8 cellular contexts compared by ENCODE assay signal in genomic region chr12:112418596-112419268, GRCh38. TPM values are rescaled to one million over a fixed set of nuclear protein-coding genes. Genes with fewer than 3 reads are reported as not detected.
A peak's percentile ranks its signal among the peaks of the same experiment; 100 is the strongest.
DNase-seq lines count a peak whose midpoint lies in the region; ATAC-seq and TF ChIP-seq lines count a peak whose summit lies in the region.

TSS of gene PTPN11 (plus strand) at chr12:112418947. CDS start at chr12:112419112, 165 bp downstream.

- H3K9me2 ChIP-seq in PC-9 (ENCODE audit: insufficient read depth), result no peaks in the 10 kb centered on the region

- peak; percentile 97 for TF ChIP-seq POLR2A in erythroblast (IDR thresholded peaks at IDR 0.05; ENCODE audit: low read length)

- peak within 1 kb of the TSS; percentile 82 for H3K27ac ChIP-seq in PC-9

- peak; percentile 66 for ATAC-seq in GM21360 (IDR thresholded peaks at IDR 0.05; ENCODE audit: unreplicated experiment)

- H3K27me3 Mint-ChIP-seq in Calu3 (ENCODE audit: unreplicated experiment), result no peaks in the 10 kb centered on the region

- peak; percentile 95 for DNase-seq in Calu3
- peak; percentile 69 for DNase-seq in HT1080 (ENCODE audit: low read depth)
- peak; percentile 56 to 88 for DNase-seq in PC-9
- peak; percentile 89 for DNase-seq in activated T-cell treated with anti-CD3 and anti-CD28 coated beads for 48 hours (ENCODE audit: low read depth)
- peak; percentile 92 to 95 for DNase-seq in erythroblast (lab: John Stamatoyannopoulos, UW)
- peak; percentile 87 to 90 for DNase-seq in stimulated activated CD8-positive, alpha-beta memory T cell treated with anti-CD3 and anti-CD28 coated beads, Interleukin-7, amount 100 ng/mL, for 1 hour (ENCODE audit: low read depth in 2 of 2)

- peaks cover 54% of the 10 kb centered on the region for H3K79me2 ChIP-seq in PC-9 (ENCODE audit: low read depth)

- H3K9ac ChIP-seq in mucosa of stomach (ENCODE audit: low read length), result peak within 1 kb of the TSS; percentile 97

- H3K27ac Mint-ChIP-seq in Calu3 (ENCODE audit: unreplicated experiment), result peak within 1 kb of the TSS; percentile 100

- H3K4me3 Mint-ChIP-seq in Calu3 (ENCODE audit: low read depth, unreplicated experiment), result peak within 1 kb of the TSS; percentile 100

- intact Hi-C loops in Calu3 (cut with micrococcal nuclease; ENCODE audit: unreplicated experiment), result no loop called here
- intact Hi-C loops in PC-9 (cut with micrococcal nuclease; ENCODE audit: unreplicated experiment), result loop anchor here (5.0 kb wide), 1 partner anchor 406 kb away; the partner anchor contains the start of genes ERP29 and TMEM116

- peak; percentile 70 for TF ChIP-seq CTCF in Calu3 (IDR thresholded peaks at IDR 0.05; ENCODE audit: unreplicated experiment)
- TF ChIP-seq CTCF in PC-9 (conservative IDR thresholded peaks at IDR 0.05), result peak; percentile 56; the same call in 1 of the 2 replicates

- H3K4me1 Mint-ChIP-seq in Calu3 (ENCODE audit: low read depth, unreplicated experiment), result peaks cover 27% of the 10 kb centered on the region

- H3K27me3 ChIP-seq in PC-9 (ENCODE audit: insufficient read depth, low read depth) (no peaks in the 10 kb centered on the region), mucosa of stomach (ENCODE audit: control insufficient read depth, insufficient read depth, low read length) (no peaks in the 10 kb centered on the region)

- H3F3A ChIP-seq in PC-9 (ENCODE audit: insufficient read depth, low read depth), result peaks cover 20% of the 10 kb centered on the region; the same call in 1 of the 2 replicates

- H3K9me3 ChIP-seq in PC-9 (ENCODE audit: insufficient read depth, low read depth), result no peaks in the 10 kb centered on the region
- no peaks in the 10 kb centered on the region for H3K9me3 ChIP-seq in mucosa of stomach (ENCODE audit: control insufficient read depth, low read length)

- H3K4me3 ChIP-seq in PC-9 (peak within 1 kb of the TSS; percentile 96), mucosa of stomach (ENCODE audit: low read length) (peak within 1 kb of the TSS; percentile 81)

- BruUV-seq in Calu3 (replicated peaks; lab: Mats Ljungman, UMichigan) (no TSS peak), PC-9 (replicated peaks; lab: Mats Ljungman, UMichigan) (no TSS peak)

- H3K36me3 ChIP-seq in PC-9 (ENCODE audit: low read depth) (peaks cover 7% of the 10 kb centered on the region; the same call in 1 of the 2 replicates), mucosa of stomach (ENCODE audit: control insufficient read depth, insufficient read depth, low read length) (no peaks in the 10 kb centered on the region)

- H3K4me1 ChIP-seq in PC-9 (replicated peaks; ENCODE audit: insufficient read depth) (peaks cover 13% of the 10 kb centered on the region), mucosa of stomach (ENCODE audit: control insufficient read depth, insufficient read depth, low read length) (peaks cover 18% of the 10 kb centered on the region)

- CTCF ChIA-PET in Calu3 (lab: Charles Lee) (no interaction called here), PC-9 (lab: Charles Lee) (no interaction called here)

- no peaks in the 10 kb centered on the region for H3K9me3 Mint-ChIP-seq in Calu3 (ENCODE audit: low read depth, unreplicated experiment)

- POLR2A ChIA-PET in PC-9 (lab: Charles Lee; ENCODE audit: unreplicated experiment), result interaction anchor here (0.5 kb wide), 1 partner anchor 113 kb away, joined by 3 read pairs; no protein-coding TSS in a partner anchor

- peaks cover 35% of the 10 kb centered on the region for H3K36me3 Mint-ChIP-seq in Calu3 (ENCODE audit: insufficient read depth, unreplicated experiment)

- peaks cover 36% of the 10 kb centered on the region for H4K20me1 ChIP-seq in PC-9 (ENCODE audit: insufficient read depth)

- peak within 1 kb of the TSS; percentile 81 for H3K4me2 ChIP-seq in PC-9

- H2AFZ ChIP-seq in PC-9, result peak within 1 kb of the TSS; percentile 98

RNA-seq across cellular contexts. Expression of gene PTPN11, which starts in this region (rescaled TPM):
- total RNA-seq in Calu3 (2022) (156 and 174 TPM in 2 replicates), PC-9 (2021) (91.2 and 113 TPM in 2 replicates)
- 81.4 and 97.0 TPM in 2 replicates for total RNA-seq in HT1080 (2014; rRNA removed; shearing (Covaris generic))
- polyA plus RNA-seq in HT1080 (2015; cell fraction: cytosol; rRNA removed), result 81.3 and 107 TPM in 2 replicates
- polyA plus RNA-seq in HT1080 (2015; cell fraction: nucleus; rRNA removed), result 67.4 and 70.2 TPM in 2 replicates

Comparison
In these comparisons a context has a peak if more than half of its experiments do, and no peak if none do; other contexts are left out.
1. Peak in every context shown above with its lines: DNase-seq, ATAC-seq, H3K4me3 ChIP-seq and H3K27ac ChIP-seq.